In genomic region chr2:230947908-230948365, GRCh38 we compare ENCODE assay signal across 13 cellular contexts. TPM values are rescaled to one million over a fixed set of nuclear protein-coding genes. Genes with fewer than 3 reads are reported as not detected.
DNase-seq lines count a peak whose midpoint lies in the region; ATAC-seq and TF ChIP-seq lines count a peak whose summit lies in the region.
"Had no signal": no experiment of that assay in that cellular context is flagged by ENCODE, and none has a peak within 500 bp of the region (broad histone marks: within the 10 kb centered on the region; RNA-seq: fewer than 3 reads in every experiment).

No MANE protein-coding gene starts in this region.

- CTCF ChIA-PET in activated CD8-positive, alpha-beta T cell treated with anti-CD3 and anti-CD28 coated beads, Interleukin-2, amount 10 ng/mL, durations not matched to agents 7 days and 5 days (lab: Charles Lee) = interaction anchor here (0.7 to 4.2 kb wide), 7 partner anchors 9 to 105 kb away, joined by 3 to 22 read pairs (median 4); partner anchors contain the start of gene GPR55

- 89% methylated on average over 10 of the region's 10 CpGs for WGBS in prostate gland
- WGBS in endodermal cell (ENCODE audit: insufficient coverage in 1 of 2, insufficient read length in 1 of 2), 2 experiments = 89 to 100% methylated on average over 5 to 9 of the region's 10 CpGs

- H3K27me3 ChIP-seq in MM.1S (replicated peaks; ENCODE audit: insufficient read depth, low read length) (no peaks in the 10 kb centered on the region), prostate gland (replicated peaks; ENCODE audit: insufficient read depth) (no peaks in the 10 kb centered on the region), endodermal cell (ENCODE audit: control insufficient read depth, insufficient read depth, low read length, poor library complexity, severe bottlenecking) (no peaks in the 10 kb centered on the region)

- H3K9me3 Mint-ChIP-seq in activated CD8-positive, alpha-beta T cell treated with anti-CD3 and anti-CD28 coated beads, Interleukin-2, amount 10 ng/mL, durations not matched to agents 7 days and 5 days (ENCODE audit: insufficient read depth) = no peaks in the 10 kb centered on the region
- H3K9me3 Mint-ChIP-seq in endodermal cell = peaks cover under 1% of the 10 kb centered on the region

- H3K4me3 ChIP-seq in MM.1S (ENCODE audit: low read length) (no peak overlapping the region), prostate gland (no peak overlapping the region), endodermal cell (ENCODE audit: low read length) (no peak overlapping the region)
- H3K4me3 ChIP-seq: psoas muscle had no signal

- no peak overlapping the region for H3K4me2 ChIP-seq in MM.1S (ENCODE audit: low read depth, low read length)

- no peak overlapping the region for H2AFZ ChIP-seq in MM.1S (ENCODE audit: low read length)

- H3K27ac ChIP-seq in MM.1S (ENCODE audit: low read length) (no peak overlapping the region), prostate gland (no peak overlapping the region), endodermal cell (ENCODE audit: low read depth, low read length) (no peak overlapping the region)
- H3K27ac ChIP-seq: psoas muscle, RWPE1 had no signal

- H3K36me3 ChIP-seq in MM.1S (replicated peaks; ENCODE audit: insufficient read depth, low read length) (no peaks in the 10 kb centered on the region), prostate gland (no peaks in the 10 kb centered on the region), endodermal cell (ENCODE audit: control insufficient read depth, insufficient read depth, low read length) (no peaks in the 10 kb centered on the region)

- H3F3A ChIP-seq in MM.1S (ENCODE audit: insufficient read depth, low read length) = no peaks in the 10 kb centered on the region

- TF ChIP-seq POLR2A in prostate gland (IDR thresholded peaks at IDR 0.05) = no peak

- POLR2A ChIA-PET in activated CD8-positive, alpha-beta T cell treated with anti-CD3 and anti-CD28 coated beads, Interleukin-2, amount 10 ng/mL, durations not matched to agents 7 days and 5 days (lab: Charles Lee) = interaction anchor here (0.6 to 1.4 kb wide), 5 partner anchors 9 to 41 kb away, joined by 3 to 6 read pairs (median 4); no protein-coding TSS in a partner anchor

- intact Hi-C loops in prostate gland (cut with DNase I) = no loop called here

- H3K9ac ChIP-seq in MM.1S (ENCODE audit: low read length) (no peak overlapping the region), endodermal cell (ENCODE audit: extremely low read depth, low read length, poor library complexity, severe bottlenecking) (no peak overlapping the region)

- H3K36me3 Mint-ChIP-seq in activated CD8-positive, alpha-beta T cell treated with anti-CD3 and anti-CD28 coated beads, Interleukin-2, amount 10 ng/mL, durations not matched to agents 7 days and 5 days (ENCODE audit: low read depth) = peaks cover 3% of the 10 kb centered on the region
- no peaks in the 10 kb centered on the region for H3K36me3 Mint-ChIP-seq in endodermal cell (ENCODE audit: low read depth)

- ATAC-seq in GM19023 (IDR thresholded peaks at IDR 0.05; ENCODE audit: unreplicated experiment) = peak; percentile 32
- ATAC-seq in HG02763 (IDR thresholded peaks at IDR 0.05; ENCODE audit: unreplicated experiment) = peak; percentile 30
- no peak for ATAC-seq in activated CD8-positive, alpha-beta T cell treated with anti-CD3 and anti-CD28 coated beads, Interleukin-2, amount 10 ng/mL, durations not matched to agents 7 days and 5 days
- ATAC-seq: esophagus mucosa, psoas muscle had no signal

- no peaks in the 10 kb centered on the region for H3K27me3 Mint-ChIP-seq in activated CD8-positive, alpha-beta T cell treated with anti-CD3 and anti-CD28 coated beads, Interleukin-2, amount 10 ng/mL, durations not matched to agents 7 days and 5 days (ENCODE audit: low read depth)
- H3K27me3 Mint-ChIP-seq in endodermal cell (ENCODE audit: insufficient read depth) = no peaks in the 10 kb centered on the region

- TF ChIP-seq CTCF in MM.1S (IDR thresholded peaks at IDR 0.05; ENCODE audit: low read length) (no peak), prostate gland (IDR thresholded peaks at IDR 0.05) (no peak), endodermal cell (conservative IDR thresholded peaks at IDR 0.05) (no peak)

- DNase-seq in CD1c-positive myeloid dendritic cell (ENCODE audit: extremely low spot score) (peak; percentile 93), MM.1S (no peak), prostate gland (ENCODE audit: low spot score) (no peak), AG08395 (ENCODE audit: low spot score) (no peak), endodermal cell (no peak)
- peak; percentile 40 for DNase-seq in activated CD8-positive, alpha-beta T cell treated with anti-CD3 and anti-CD28 coated beads, Interleukin-2, amount 10 ng/mL, durations not matched to agents 7 days and 5 days
- DNase-seq: activated CD4-positive, alpha-beta T cell treated with anti-CD3 and anti-CD28 coated beads for 4 hours; psoas muscle had no signal

- H3K9me2 ChIP-seq in MM.1S (replicated peaks; ENCODE audit: insufficient read depth, low read length) = no peaks in the 10 kb centered on the region

- H3K79me2 ChIP-seq in MM.1S (ENCODE audit: low read length) = no peaks in the 10 kb centered on the region

- no peaks in the 10 kb centered on the region for H3K4me1 ChIP-seq in MM.1S (ENCODE audit: low read length)
- H3K4me1 ChIP-seq in prostate gland (replicated peaks) = no peaks in the 10 kb centered on the region
- H3K4me1 ChIP-seq in endodermal cell (ENCODE audit: control insufficient read depth, insufficient read depth, low read length) = no peaks in the 10 kb centered on the region
- H3K4me1 ChIP-seq: psoas muscle had no signal

- H3K9me3 ChIP-seq in MM.1S (replicated peaks; ENCODE audit: insufficient read depth, low read length) (no peaks in the 10 kb centered on the region), prostate gland (no peaks in the 10 kb centered on the region), endodermal cell (ENCODE audit: control insufficient read depth, low read length) (no peaks in the 10 kb centered on the region)
- H3K9me3 ChIP-seq: psoas muscle had no signal

- H3K27ac Mint-ChIP-seq in activated CD8-positive, alpha-beta T cell treated with anti-CD3 and anti-CD28 coated beads, Interleukin-2, amount 10 ng/mL, durations not matched to agents 7 days and 5 days = peak overlapping the region; percentile 72
- no peak overlapping the region for H3K27ac Mint-ChIP-seq in endodermal cell

- H3K4me1 Mint-ChIP-seq in activated CD8-positive, alpha-beta T cell treated with anti-CD3 and anti-CD28 coated beads, Interleukin-2, amount 10 ng/mL, durations not matched to agents 7 days and 5 days (ENCODE audit: low read depth) = peaks cover 65% of the 10 kb centered on the region
- H3K4me1 Mint-ChIP-seq in endodermal cell = peaks cover 4% of the 10 kb centered on the region

- no peak overlapping the region for H3K4me3 Mint-ChIP-seq in activated CD8-positive, alpha-beta T cell treated with anti-CD3 and anti-CD28 coated beads, Interleukin-2, amount 10 ng/mL, durations not matched to agents 7 days and 5 days
- H3K4me3 Mint-ChIP-seq in endodermal cell = no peak overlapping the region

- no peaks in the 10 kb centered on the region for H4K20me1 ChIP-seq in MM.1S (ENCODE audit: insufficient read depth, low read length)

RNA-seq across cellular contexts. Expression of gene GPR55, which starts 22.9 kb away (rescaled TPM):
- 10 to 100 TPM; 12.3 to 12.5 TPM for total RNA-seq in activated CD8-positive, alpha-beta T cell treated with anti-CD3 and anti-CD28 coated beads, Interleukin-2, amount 10 ng/mL, durations not matched to agents 7 days and 5 days
- total RNA-seq in prostate gland (1 to 10 TPM in 1 of 2 donors, under 1 TPM in 1; 0.77 to 3.0 TPM), endodermal cell (1 to 10 TPM; 2.6 to 7.5 TPM)
- 0.64 TPM for polyA plus RNA-seq in endodermal cell (2013, experiment 1 of 2)
- polyA plus RNA-seq in endodermal cell (2013, experiment 2 of 2) = 0.21 TPM
- polyA plus RNA-seq: BJ had no signal

RNA-seq across cellular contexts. Expression of gene SPATA3, which starts 48.0 kb away (rescaled TPM):
- total RNA-seq in activated CD8-positive, alpha-beta T cell treated with anti-CD3 and anti-CD28 coated beads, Interleukin-2, amount 10 ng/mL, durations not matched to agents 7 days and 5 days = under 1 TPM in 1 of 2 experiments, not detected in 1; 0.29 TPM
- total RNA-seq in prostate gland (1 to 10 TPM in 1 of 2 donors, not detected in 1; 1.8 TPM), endodermal cell (not detected)
- polyA plus RNA-seq in endodermal cell (2013, experiment 1 of 2) = not detected
- polyA plus RNA-seq in endodermal cell (2013, experiment 2 of 2) = not detected
- total RNA-seq: esophagus mucosa, psoas muscle had no signal
- polyA plus RNA-seq: BJ, psoas muscle had no signal

Comparison
In these comparisons a context has a peak if more than half of its experiments do, and no peak if none do; other contexts are left out.
1. DNase-seq: peak in CD1c-positive myeloid dendritic cell (single experiment) and activated CD8-positive, alpha-beta T cell treated with anti-CD3 and anti-CD28 coated beads, Interleukin-2, amount 10 ng/mL, durations not matched to agents 7 days and 5 days (single experiment); none in MM.1S (single experiment), prostate gland (single experiment), AG08395 (single experiment) and endodermal cell (single experiment).